8 cellular contexts compared by ENCODE assay signal in genomic region chr9:105425817-105426433, GRCh38.
DNase-seq lines count a peak whose midpoint lies in the region; ATAC-seq lines count a peak whose summit lies in the region.

No MANE protein-coding gene starts in this region.

- H3K4me3 Mint-ChIP-seq in memory B cell, result no peak overlapping the region

- H3K27me3 Mint-ChIP-seq in memory B cell, result peaks cover 2% of the 10 kb centered on the region

- no peak overlapping the region for H3K4me3 ChIP-seq in adipocyte (ENCODE audit: low read length)

- H3K9me3 Mint-ChIP-seq in memory B cell, result no peaks in the 10 kb centered on the region

- H3K27ac Mint-ChIP-seq in memory B cell, result no peak overlapping the region

- no peak overlapping the region for H3K9ac ChIP-seq in adipocyte (ENCODE audit: low read length)

- H3K36me3 ChIP-seq in adipocyte (ENCODE audit: control insufficient read depth, insufficient read depth, low read length, severe bottlenecking), result no peaks in the 10 kb centered on the region

- peak; percentile 57 for DNase-seq in NCI-H82 (lab: John Stamatoyannopoulos, UW)
- no peak for DNase-seq in NCI-H82 treated with DMSO at 0.1 percent for 48 hours (lab: John Stamatoyannopoulos, UW; ENCODE audit: unreplicated experiment)
- DNase-seq in adipocyte (ENCODE audit: low read depth), result peak; percentile 63
- DNase-seq in memory B cell (ENCODE audit: low spot score in 2 of 2), result no peak
- no peak for DNase-seq in epidermal melanocyte (ENCODE audit: insufficient read length, low spot score)
- no peak for DNase-seq in NK-92 treated with Interleukin-12 subunit alpha and Interleukin-12 subunit beta, amount 100 ng/mL, for 24 hours (lab: John Stamatoyannopoulos, UW)

- no peaks in the 10 kb centered on the region for H3K9me3 ChIP-seq in adipocyte (ENCODE audit: control insufficient read depth, low read length)

- H3K27me3 ChIP-seq in adipocyte (replicated peaks; ENCODE audit: control insufficient read depth, insufficient read depth, low read length), result no peaks in the 10 kb centered on the region

- no peaks in the 10 kb centered on the region for H3K4me1 ChIP-seq in adipocyte (ENCODE audit: control insufficient read depth, insufficient read depth, low read length)

- peak; percentile 88 for ATAC-seq in HG03354 (IDR thresholded peaks at IDR 0.05; ENCODE audit: poor library complexity, severe bottlenecking, unreplicated experiment)
- peak; percentile 59 for ATAC-seq in memory B cell (ENCODE audit: low read depth)
- ATAC-seq in HG02973 (IDR thresholded peaks at IDR 0.05; ENCODE audit: unreplicated experiment), result no peak

- H3K4me1 Mint-ChIP-seq in memory B cell, result peaks cover 4% of the 10 kb centered on the region

- H3K36me3 Mint-ChIP-seq in memory B cell, result no peaks in the 10 kb centered on the region

Comparison
In these comparisons a context has a peak if more than half of its experiments do, and no peak if none do; other contexts are left out.
1. DNase-seq: peak in NCI-H82 (single experiment) and adipocyte (single experiment); none in NCI-H82 treated with DMSO at 0.1 percent for 48 hours (single experiment), memory B cell (0 of 2), epidermal melanocyte (single experiment) and NK-92 treated with Interleukin-12 subunit alpha and Interleukin-12 subunit beta, amount 100 ng/mL, for 24 hours (single experiment).